In the genomic region with DNA sequence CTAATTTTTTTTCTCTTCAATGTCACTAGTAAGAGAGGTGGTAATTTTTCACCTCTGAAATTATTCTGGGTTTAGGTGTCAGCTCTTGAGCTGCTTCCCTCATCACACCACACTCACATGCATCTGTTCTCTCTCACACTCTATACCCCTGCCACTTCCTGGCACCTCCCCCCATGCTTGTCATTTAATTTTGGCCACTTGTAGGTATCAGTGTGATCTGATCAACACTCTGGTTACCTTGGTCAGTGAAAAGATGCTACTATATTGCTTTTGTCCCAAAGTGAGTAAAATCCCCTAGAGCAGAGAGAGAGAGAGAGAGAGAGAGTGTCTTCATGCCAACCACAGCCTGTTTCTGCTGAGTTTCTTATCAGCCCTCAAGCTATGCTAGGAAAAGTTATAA, we compare ENCODE assay signal across 2 cellular contexts.
A peak's percentile ranks its signal among the peaks of the same experiment; 100 is the strongest.
TF ChIP-seq lines count a peak whose summit lies in the region.

No MANE protein-coding gene starts in this region.

TF ChIP-seq in IMR-90, 13 proteins besides CTCF, POLR2A, EP300 and RAD21:
- TF ChIP-seq CHD1 (IDR thresholded peaks at IDR 0.05; ENCODE audit: low read depth, low read length): no peak
- no peak for TF ChIP-seq RFX5 (IDR thresholded peaks at IDR 0.05; ENCODE audit: low read depth, low read length)
- TF ChIP-seq MXI1 (IDR thresholded peaks at IDR 0.05; ENCODE audit: borderline replicate concordance, low read depth, low read length): no peak
- TF ChIP-seq BHLHE40 (IDR thresholded peaks at IDR 0.05; ENCODE audit: low read depth, low read length): no peak
- no peak for TF ChIP-seq NFE2L2 (IDR thresholded peaks at IDR 0.05; ENCODE audit: low read depth, low read length)
- TF ChIP-seq SMC3 (IDR thresholded peaks at IDR 0.05; ENCODE audit: low read depth, low read length): no peak
- no peak for TF ChIP-seq FOS (IDR thresholded peaks at IDR 0.05; ENCODE audit: low read depth, low read length)
- TF ChIP-seq MAFK (IDR thresholded peaks at IDR 0.05; ENCODE audit: low read depth, low read length): no peak
- TF ChIP-seq MAZ (IDR thresholded peaks at IDR 0.05; ENCODE audit: borderline replicate concordance, low read depth, low read length): no peak
- TF ChIP-seq, protein P1, sequence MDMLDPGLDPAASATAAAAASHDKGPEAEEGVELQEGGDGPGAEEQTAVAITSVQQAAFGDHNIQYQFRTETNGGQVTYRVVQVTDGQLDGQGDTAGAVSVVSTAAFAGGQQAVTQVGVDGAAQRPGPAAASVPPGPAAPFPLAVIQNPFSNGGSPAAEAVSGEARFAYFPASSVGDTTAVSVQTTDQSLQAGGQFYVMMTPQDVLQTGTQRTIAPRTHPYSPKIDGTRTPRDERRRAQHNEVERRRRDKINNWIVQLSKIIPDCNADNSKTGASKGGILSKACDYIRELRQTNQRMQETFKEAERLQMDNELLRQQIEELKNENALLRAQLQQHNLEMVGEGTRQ (IDR thresholded peaks at IDR 0.05; ENCODE audit: low read depth, low read length): no peak
- TF ChIP-seq ELK1 (IDR thresholded peaks at IDR 0.05; ENCODE audit: borderline replicate concordance, low read depth, low read length): no peak
- no peak for TF ChIP-seq CEBPB (IDR thresholded peaks at IDR 0.05; ENCODE audit: low read depth, low read length)
- no peak for TF ChIP-seq RCOR1 (IDR thresholded peaks at IDR 0.05; ENCODE audit: insufficient replicate concordance, low read length)

TF ChIP-seq in GM12878, 131 proteins besides CTCF, POLR2A, EP300 and RAD21 (continues in another document):
- TF ChIP-seq CUX1 (IDR thresholded peaks at IDR 0.05; ENCODE audit: insufficient replicate concordance, low read depth, low read length) (no peak), EGR1 (IDR thresholded peaks at IDR 0.05; ENCODE audit: borderline replicate concordance in 1 of 2, low read depth in 2 of 2, low read length in 2 of 2) (no peak), CHD2 (IDR thresholded peaks at IDR 0.05; ENCODE audit: borderline replicate concordance, low read depth, low read length) (peak; percentile 64; the same call in 1 of the 2 replicates), FOXM1 (IDR thresholded peaks at IDR 0.05; ENCODE audit: low read depth, low read length) (no peak), ZSCAN29 (IDR thresholded peaks at IDR 0.05) (no peak), PKNOX1 (IDR thresholded peaks at IDR 0.05) (peak; percentile 55; the same call in 1 of the 2 replicates), ZZZ3 (IDR thresholded peaks at IDR 0.05; ENCODE audit: control insufficient read depth, insufficient read length, low read depth) (peak; percentile 85), RCOR1 (conservative IDR thresholded peaks at IDR 0.05; ENCODE audit: low read depth, low read length) (no peak), IKZF1 (conservative IDR thresholded peaks at IDR 0.05) (peak; percentile 59), IRF4 (IDR thresholded peaks at IDR 0.05; ENCODE audit: low read depth, low read length) (no peak), MXI1 (IDR thresholded peaks at IDR 0.05; ENCODE audit: low read depth, low read length) (peak; percentile 40), MLLT1 (IDR thresholded peaks at IDR 0.05) (peak; percentile 66), E2F4 (IDR thresholded peaks at IDR 0.05; ENCODE audit: low read depth, low read length) (no peak), MTA3 (IDR thresholded peaks at IDR 0.05; ENCODE audit: borderline replicate concordance, low read length) (no peak), MAX (IDR thresholded peaks at IDR 0.05; ENCODE audit: low read depth, low read length) (peak; percentile 22; the same call in 1 of the 2 replicates), BCL11A (IDR thresholded peaks at IDR 0.05; ENCODE audit: low read depth, low read length) (peak; percentile 34; the same call in 1 of the 2 replicates), BACH1 (IDR thresholded peaks at IDR 0.05; ENCODE audit: borderline replicate concordance) (peak; percentile 49; the same call in 1 of the 2 replicates), KLF5 (IDR thresholded peaks at IDR 0.05; ENCODE audit: partially characterized antibody) (no peak), RBBP5 (conservative IDR thresholded peaks at IDR 0.05) (no peak), NFIC (IDR thresholded peaks at IDR 0.05; ENCODE audit: low read depth, low read length) (no peak), CHD1 (IDR thresholded peaks at IDR 0.05; ENCODE audit: low read depth, low read length) (no peak), ATF7 (IDR thresholded peaks at IDR 0.05; ENCODE audit: low read depth) (peak; percentile 67), ESRRA (IDR thresholded peaks at IDR 0.05; ENCODE audit: low read length) (0 out of 2 replicates have a peak, but pooled peaks have one; percentile 24), TARDBP (IDR thresholded peaks at IDR 0.05; ENCODE audit: borderline replicate concordance) (no peak), RUNX3 (IDR thresholded peaks at IDR 0.05; ENCODE audit: low read length) (peak; percentile 69), RAD51 (IDR thresholded peaks at IDR 0.05) (peak; percentile 25; the same call in 1 of the 2 replicates), ZBTB33 (IDR thresholded peaks at IDR 0.05) (no peak), ZNF384 (IDR thresholded peaks at IDR 0.05; ENCODE audit: borderline replicate concordance, low read depth, low read length) (0 out of 2 replicates have a peak, but pooled peaks have one; percentile 18), GATAD2B (conservative IDR thresholded peaks at IDR 0.05; ENCODE audit: low read depth) (peak; percentile 54), NBN (IDR thresholded peaks at IDR 0.05) (peak; percentile 76; the same call in 1 of the 2 replicates), KAT2A (conservative IDR thresholded peaks at IDR 0.05; ENCODE audit: control insufficient read depth, low read depth, low read length) (no peak)
- TF ChIP-seq, protein P2, sequence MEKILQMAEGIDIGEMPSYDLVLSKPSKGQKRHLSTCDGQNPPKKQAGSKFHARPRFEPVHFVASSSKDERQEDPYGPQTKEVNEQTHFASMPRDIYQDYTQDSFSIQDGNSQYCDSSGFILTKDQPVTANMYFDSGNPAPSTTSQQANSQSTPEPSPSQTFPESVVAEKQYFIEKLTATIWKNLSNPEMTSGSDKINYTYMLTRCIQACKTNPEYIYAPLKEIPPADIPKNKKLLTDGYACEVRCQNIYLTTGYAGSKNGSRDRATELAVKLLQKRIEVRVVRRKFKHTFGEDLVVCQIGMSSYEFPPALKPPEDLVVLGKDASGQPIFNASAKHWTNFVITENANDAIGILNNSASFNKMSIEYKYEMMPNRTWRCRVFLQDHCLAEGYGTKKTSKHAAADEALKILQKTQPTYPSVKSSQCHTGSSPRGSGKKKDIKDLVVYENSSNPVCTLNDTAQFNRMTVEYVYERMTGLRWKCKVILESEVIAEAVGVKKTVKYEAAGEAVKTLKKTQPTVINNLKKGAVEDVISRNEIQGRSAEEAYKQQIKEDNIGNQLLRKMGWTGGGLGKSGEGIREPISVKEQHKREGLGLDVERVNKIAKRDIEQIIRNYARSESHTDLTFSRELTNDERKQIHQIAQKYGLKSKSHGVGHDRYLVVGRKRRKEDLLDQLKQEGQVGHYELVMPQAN (conservative IDR thresholded peaks at IDR 0.05): no peak
- TF ChIP-seq, protein P3, sequence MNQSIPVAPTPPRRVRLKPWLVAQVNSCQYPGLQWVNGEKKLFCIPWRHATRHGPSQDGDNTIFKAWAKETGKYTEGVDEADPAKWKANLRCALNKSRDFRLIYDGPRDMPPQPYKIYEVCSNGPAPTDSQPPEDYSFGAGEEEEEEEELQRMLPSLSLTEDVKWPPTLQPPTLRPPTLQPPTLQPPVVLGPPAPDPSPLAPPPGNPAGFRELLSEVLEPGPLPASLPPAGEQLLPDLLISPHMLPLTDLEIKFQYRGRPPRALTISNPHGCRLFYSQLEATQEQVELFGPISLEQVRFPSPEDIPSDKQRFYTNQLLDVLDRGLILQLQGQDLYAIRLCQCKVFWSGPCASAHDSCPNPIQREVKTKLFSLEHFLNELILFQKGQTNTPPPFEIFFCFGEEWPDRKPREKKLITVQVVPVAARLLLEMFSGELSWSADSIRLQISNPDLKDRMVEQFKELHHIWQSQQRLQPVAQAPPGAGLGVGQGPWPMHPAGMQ (IDR thresholded peaks at IDR 0.05; ENCODE audit: borderline replicate concordance): no peak
- TF ChIP-seq, protein P4, sequence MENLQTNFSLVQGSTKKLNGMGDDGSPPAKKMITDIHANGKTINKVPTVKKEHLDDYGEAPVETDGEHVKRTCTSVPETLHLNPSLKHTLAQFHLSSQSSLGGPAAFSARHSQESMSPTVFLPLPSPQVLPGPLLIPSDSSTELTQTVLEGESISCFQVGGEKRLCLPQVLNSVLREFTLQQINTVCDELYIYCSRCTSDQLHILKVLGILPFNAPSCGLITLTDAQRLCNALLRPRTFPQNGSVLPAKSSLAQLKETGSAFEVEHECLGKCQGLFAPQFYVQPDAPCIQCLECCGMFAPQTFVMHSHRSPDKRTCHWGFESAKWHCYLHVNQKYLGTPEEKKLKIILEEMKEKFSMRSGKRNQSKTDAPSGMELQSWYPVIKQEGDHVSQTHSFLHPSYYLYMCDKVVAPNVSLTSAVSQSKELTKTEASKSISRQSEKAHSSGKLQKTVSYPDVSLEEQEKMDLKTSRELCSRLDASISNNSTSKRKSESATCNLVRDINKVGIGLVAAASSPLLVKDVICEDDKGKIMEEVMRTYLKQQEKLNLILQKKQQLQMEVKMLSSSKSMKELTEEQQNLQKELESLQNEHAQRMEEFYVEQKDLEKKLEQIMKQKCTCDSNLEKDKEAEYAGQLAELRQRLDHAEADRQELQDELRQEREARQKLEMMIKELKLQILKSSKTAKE (IDR thresholded peaks at IDR 0.05; ENCODE audit: low read depth, poor library complexity, severe bottlenecking): peak; percentile 14
